In the genomic region with DNA sequence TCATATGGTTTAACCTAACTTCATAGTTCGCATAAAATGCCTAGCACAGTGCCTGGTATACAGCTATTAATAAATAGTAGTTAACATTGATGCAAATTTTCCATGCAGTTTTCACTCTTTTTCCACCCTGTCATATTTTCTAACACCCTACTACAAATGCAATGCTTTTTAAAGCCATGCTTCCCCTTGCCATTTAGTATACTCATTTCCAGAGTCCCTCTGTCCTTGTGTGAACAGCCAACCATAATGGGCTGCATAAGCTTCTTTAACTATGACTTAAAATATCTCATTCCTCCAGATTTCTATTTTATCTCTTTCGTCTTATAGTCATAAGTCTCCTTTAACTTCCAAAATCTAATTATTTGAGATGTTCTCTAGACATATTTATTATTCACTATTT, we compare ENCODE assay signal across 26 cellular contexts.
DNase-seq lines count a peak whose midpoint lies in the region; ATAC-seq, FAIRE-seq and TF ChIP-seq lines count a peak whose summit lies in the region.
"Had no signal": no experiment of that assay in that cellular context is flagged by ENCODE, and none has a peak within 500 bp of the region (broad histone marks: within the 10 kb centered on the region; RNA-seq: fewer than 3 reads in every experiment).

No MANE protein-coding gene starts in this region.

- TF ChIP-seq CTCF in MM.1S (IDR thresholded peaks at IDR 0.05; ENCODE audit: low read length): no peak
- TF ChIP-seq CTCF in OCI-LY3 (IDR thresholded peaks at IDR 0.05; ENCODE audit: low read depth, low read length): no peak

- no peak for FAIRE-seq in GM12891 (lab: Jason Lieb, UNC)
- FAIRE-seq: A204.1, GM19239 had no signal

- DNase-seq in MM.1S: no peak
- no peak for DNase-seq in stimulated activated CD4-positive, alpha-beta T cell treated with anti-CD3 and anti-CD28 coated beads, Interleukin-4, amount 100 ng/mL, for 4 hours
- no peak for DNase-seq in activated T-cell treated with anti-CD3 and anti-CD28 coated beads, Interleukin-2, amount 50 U/mL, for 4 hours
- no peak for DNase-seq in GM12891 (ENCODE audit: insufficient read length, low spot score)
- DNase-seq: 8988T; ACHN; BE2C; C1 segment of cervical spinal cord; CD4-positive, alpha-beta memory T cell; CD4-positive, CD25-positive, alpha-beta regulatory T cell; CD8-positive, alpha-beta memory T cell; COR-L47; DMS 273 treated with DMSO at 0.1 percent for 48 hours; DMS153; DMS53; DMS79; DND-41; EL; GDM1 had no signal

- peaks cover 5% of the 10 kb centered on the region for H3K9me3 Mint-ChIP-seq in activated T-cell treated with anti-CD3 and anti-CD28 coated beads, Interleukin-2, amount 50 U/mL, for 4 hours

- H3K27ac ChIP-seq in MM.1S (ENCODE audit: low read length) (no peak overlapping the region), OCI-LY3 (ENCODE audit: low read length) (no peak overlapping the region)
- H3K27ac ChIP-seq: BLaER1 had no signal

- ATAC-seq in GM19351 (IDR thresholded peaks at IDR 0.05; ENCODE audit: unreplicated experiment): peak; percentile 60
- ATAC-seq in HG02973 (IDR thresholded peaks at IDR 0.05; ENCODE audit: unreplicated experiment): no peak
- no peak for ATAC-seq in activated T-cell treated with anti-CD3 and anti-CD28 coated beads, Interleukin-2, amount 50 U/mL, for 4 hours

- H3K4me1 ChIP-seq in MM.1S (ENCODE audit: low read length): peaks cover 3% of the 10 kb centered on the region; the same call in 1 of the 2 replicates
- H3K4me1 ChIP-seq in OCI-LY3 (ENCODE audit: low read length): peaks cover 15% of the 10 kb centered on the region
- H3K4me1 ChIP-seq: BE2C, BLaER1 had no signal

- H2AFZ ChIP-seq in MM.1S (ENCODE audit: low read length) (peak overlapping the region; percentile 67; the same call in 1 of the 2 replicates), OCI-LY3 (ENCODE audit: low read depth, low read length) (no peak overlapping the region)

- no peak overlapping the region for H3K4me3 Mint-ChIP-seq in activated T-cell treated with anti-CD3 and anti-CD28 coated beads, Interleukin-2, amount 50 U/mL, for 4 hours
- H3K4me3 Mint-ChIP-seq: CD14-positive monocyte; CD4-positive, alpha-beta memory T cell; CD4-positive, CD25-positive, alpha-beta regulatory T cell; CD8-positive, alpha-beta memory T cell had no signal

- H3F3A ChIP-seq in MM.1S (ENCODE audit: insufficient read depth, low read length): no peaks in the 10 kb centered on the region

- no peaks in the 10 kb centered on the region for H3K36me3 Mint-ChIP-seq in activated T-cell treated with anti-CD3 and anti-CD28 coated beads, Interleukin-2, amount 50 U/mL, for 4 hours (ENCODE audit: insufficient read depth)
- H3K36me3 Mint-ChIP-seq: CD14-positive monocyte; CD4-positive, alpha-beta memory T cell; CD4-positive, CD25-positive, alpha-beta regulatory T cell; CD8-positive, alpha-beta memory T cell had no signal

- no peaks in the 10 kb centered on the region for H3K9me2 ChIP-seq in MM.1S (replicated peaks; ENCODE audit: insufficient read depth, low read length)

- no peak overlapping the region for H3K4me3 ChIP-seq in MM.1S (ENCODE audit: low read length)
- H3K4me3 ChIP-seq in OCI-LY3 (ENCODE audit: low read length): no peak overlapping the region
- H3K4me3 ChIP-seq: BLaER1 had no signal

- H4K20me1 ChIP-seq in MM.1S (ENCODE audit: insufficient read depth, low read length): no peaks in the 10 kb centered on the region
- no peaks in the 10 kb centered on the region for H4K20me1 ChIP-seq in OCI-LY3 (ENCODE audit: insufficient read depth, low read length)
- H4K20me1 ChIP-seq: BLaER1 had no signal

- no peak for TF ChIP-seq POLR2A in GM12891 (IDR thresholded peaks at IDR 0.05; ENCODE audit: low read depth, low read length)

- H3K27me3 Mint-ChIP-seq in activated T-cell treated with anti-CD3 and anti-CD28 coated beads, Interleukin-2, amount 50 U/mL, for 4 hours (ENCODE audit: low read depth): no peaks in the 10 kb centered on the region
- H3K27me3 Mint-ChIP-seq: CD4-positive, CD25-positive, alpha-beta regulatory T cell had no signal

- peak overlapping the region; percentile 49 for H3K4me2 ChIP-seq in MM.1S (ENCODE audit: low read depth, low read length)
- H3K4me2 ChIP-seq in OCI-LY3 (ENCODE audit: low read length): peak overlapping the region; percentile 35; the same call in 1 of the 2 replicates
- H3K4me2 ChIP-seq: BLaER1 had no signal

- H3K9me3 ChIP-seq in MM.1S (replicated peaks; ENCODE audit: insufficient read depth, low read length): no peaks in the 10 kb centered on the region
- no peaks in the 10 kb centered on the region for H3K9me3 ChIP-seq in OCI-LY3 (ENCODE audit: insufficient read depth, low read length)
- H3K9me3 ChIP-seq: BE2C, BLaER1 had no signal

- H3K4me1 Mint-ChIP-seq in activated T-cell treated with anti-CD3 and anti-CD28 coated beads, Interleukin-2, amount 50 U/mL, for 4 hours (ENCODE audit: low read depth): no peaks in the 10 kb centered on the region
- H3K4me1 Mint-ChIP-seq: CD14-positive monocyte; CD4-positive, CD25-positive, alpha-beta regulatory T cell; CD8-positive, alpha-beta memory T cell had no signal

- H3K27me3 ChIP-seq in MM.1S (replicated peaks; ENCODE audit: insufficient read depth, low read length) (no peaks in the 10 kb centered on the region), OCI-LY3 (ENCODE audit: low read depth, low read length) (no peaks in the 10 kb centered on the region)
- H3K27me3 ChIP-seq: BE2C, BLaER1 had no signal

- H3K36me3 ChIP-seq in MM.1S (replicated peaks; ENCODE audit: insufficient read depth, low read length) (no peaks in the 10 kb centered on the region), OCI-LY3 (replicated peaks; ENCODE audit: low read depth, low read length) (no peaks in the 10 kb centered on the region)
- H3K36me3 ChIP-seq: BE2C, BLaER1 had no signal

- no peaks in the 10 kb centered on the region for H3K79me2 ChIP-seq in MM.1S (ENCODE audit: low read length)
- H3K79me2 ChIP-seq in OCI-LY3 (ENCODE audit: low read length): no peaks in the 10 kb centered on the region

- H3K9ac ChIP-seq in MM.1S (ENCODE audit: low read length) (no peak overlapping the region), OCI-LY3 (ENCODE audit: low read length) (no peak overlapping the region)
- H3K9ac ChIP-seq: BLaER1 had no signal

TF ChIP-seq in GM12891, 5 proteins besides CTCF, POLR2A, EP300 and RAD21:
- TF ChIP-seq POLR2AphosphoS5 (IDR thresholded peaks at IDR 0.05; ENCODE audit: low read depth, low read length): no peak
- no peak for TF ChIP-seq TAF1 (IDR thresholded peaks at IDR 0.05; ENCODE audit: low read depth, low read length)
- TF ChIP-seq SPI1 (IDR thresholded peaks at IDR 0.05; ENCODE audit: low read depth, low read length): no peak
- TF ChIP-seq POU2F2 (IDR thresholded peaks at IDR 0.05; ENCODE audit: low read depth, low read length): no peak
- TF ChIP-seq PAX5 (IDR thresholded peaks at IDR 0.05; ENCODE audit: insufficient read depth, low read length, severe bottlenecking): no peak
